ENCODE assay signal across 8 cellular contexts in genomic region chr13:50123515-50123861, GRCh38.
A peak's percentile ranks its signal among the peaks of the same experiment; 100 is the strongest.
DNase-seq lines count a peak whose midpoint lies in the region; ATAC-seq, FAIRE-seq and TF ChIP-seq lines count a peak whose summit lies in the region.

No MANE protein-coding gene starts in this region.

- peak overlapping the region; percentile 91 for H3K4me2 ChIP-seq in A549

- TF ChIP-seq RAD21 in A549 (conservative IDR thresholded peaks at IDR 0.05 in 1 of 2, IDR thresholded peaks at IDR 0.05 in 1 of 2): no peak

- H3K9me3 ChIP-seq in A549 (no peaks in the 10 kb centered on the region), breast epithelium (no peaks in the 10 kb centered on the region), mucosa of descending colon (no peaks in the 10 kb centered on the region)

- TF ChIP-seq EP300 in A549 (IDR thresholded peaks at IDR 0.05): no peak

- peak overlapping the region; percentile 97 to 99 for H3K27ac ChIP-seq in A549
- H3K27ac ChIP-seq in breast epithelium: peak overlapping the region; percentile 98 to 99

- CTCF ChIA-PET in A549 (lab: Yijun Ruan, JAX): interaction anchor here (0.7 to 1.0 kb wide), 2 partner anchors 126 to 452 kb away, joined by 3 read pairs; no protein-coding TSS in a partner anchor

- H3K27me3 ChIP-seq in breast epithelium: peaks cover 0 to 20% of the 10 kb centered on the region in 2 donors

- TF ChIP-seq POLR2A in A549 (IDR thresholded peaks at IDR 0.05; ENCODE audit: low read length): no peak
- no peak for TF ChIP-seq POLR2A in breast epithelium (IDR thresholded peaks at IDR 0.05)

- TF ChIP-seq CTCF in A549 (IDR thresholded peaks at IDR 0.05) (no peak), HFF-Myc (IDR thresholded peaks at IDR 0.05; ENCODE audit: low read depth, low read length, missing control alignments) (no peak), breast epithelium (IDR thresholded peaks at IDR 0.05) (no peak), mucosa of descending colon (IDR thresholded peaks at IDR 0.05) (no peak)

- H3K36me3 ChIP-seq in breast epithelium (no peaks in the 10 kb centered on the region), mucosa of descending colon (ENCODE audit: low read depth) (no peaks in the 10 kb centered on the region)

- 53% methylated on average over 11 of the region's 13 CpGs for WGBS in A549 (ENCODE audit: missing lambda C conversion rate)

- H3K4me1 ChIP-seq in A549 (peaks cover 14% of the 10 kb centered on the region; the same call in 2 of the 3 replicates), breast epithelium (no peaks in the 10 kb centered on the region), mucosa of descending colon (ENCODE audit: low read depth) (peaks cover 15% of the 10 kb centered on the region)

- H3K4me3 ChIP-seq in A549: peak overlapping the region; percentile 67
- peak overlapping the region; percentile 78 for H3K4me3 ChIP-seq in HFF-Myc (replicated peaks; ENCODE audit: low read depth, low read length)
- H3K4me3 ChIP-seq in breast epithelium: peak overlapping the region; percentile 90 to 99 (median 97)
- H3K4me3 ChIP-seq in mucosa of descending colon: peak overlapping the region; percentile 91

- POLR2A ChIA-PET in A549 (lab: Yijun Ruan, JAX): interaction anchor here (2.7 kb wide), 1 partner anchor 42 kb away, joined by 21 read pairs; no protein-coding TSS in a partner anchor

- FAIRE-seq in A549 (lab: Jason Lieb, UNC): no peak

- ATAC-seq in A549 (no peak), mucosa of descending colon (no peak), GM21390 (IDR thresholded peaks at IDR 0.05; ENCODE audit: unreplicated experiment) (no peak), HG02884 (IDR thresholded peaks at IDR 0.05; ENCODE audit: unreplicated experiment) (no peak)

- intact Hi-C loops in breast epithelium (cut with DNase I; ENCODE audit: low total_unique reads) (loop anchor here (10.0 kb wide), 1 partner anchor 129 kb away; the partner anchor contains the start of gene TRIM13), mucosa of descending colon (cut with DNase I, micrococcal nuclease) (loop anchor here in 1 of 2 donors (5.0 kb wide), 1 partner anchor 41 kb away; no protein-coding TSS in a partner anchor)

- DNase-seq in A549 (ENCODE audit: low read depth in 1 of 2, low spot score in 1 of 2) (no peak), HFF-Myc (ENCODE audit: extremely low read depth, low read depth) (no peak), breast epithelium (ENCODE audit: low spot score in 2 of 2) (no peak), mucosa of descending colon (no peak), KG1 (lab: John Stamatoyannopoulos, UW) (no peak)
- no peak for DNase-seq in activated CD4-positive, CD25-positive, alpha-beta regulatory T cell treated with anti-CD3 and anti-CD28 coated beads, Interleukin-2, amount 50 U/mL, for 72 hours

TF ChIP-seq in A549, 52 proteins besides CTCF, POLR2A, EP300 and RAD21:
- TF ChIP-seq JUNB (IDR thresholded peaks at IDR 0.05) (no peak), ESRRA (IDR thresholded peaks at IDR 0.05; ENCODE audit: borderline replicate concordance, low read length) (no peak), BHLHE40 (IDR thresholded peaks at IDR 0.05; ENCODE audit: low read depth, low read length) (no peak), RNF2 (IDR thresholded peaks at IDR 0.05; ENCODE audit: borderline replicate concordance, low read depth) (no peak), ZFP36 (IDR thresholded peaks at IDR 0.05; ENCODE audit: borderline replicate concordance, partially characterized antibody) (no peak), MAZ (IDR thresholded peaks at IDR 0.05; ENCODE audit: borderline replicate concordance, low read depth, low read length) (no peak), ELK1 (IDR thresholded peaks at IDR 0.05; ENCODE audit: low read depth, low read length) (no peak), CEBPB (IDR thresholded peaks at IDR 0.05) (no peak), CHD2 (IDR thresholded peaks at IDR 0.05; ENCODE audit: low read length, partially characterized antibody) (no peak), RFX5 (IDR thresholded peaks at IDR 0.05) (no peak), USF2 (IDR thresholded peaks at IDR 0.05) (no peak), TFCP2L1 (CRISPR knock-in tag; IDR thresholded peaks at IDR 0.05) (no peak), E2F6 (IDR thresholded peaks at IDR 0.05; ENCODE audit: borderline replicate concordance, low read depth) (no peak), MAFK (IDR thresholded peaks at IDR 0.05; ENCODE audit: partially characterized antibody) (no peak), ZNF302 (CRISPR knock-in tag; IDR thresholded peaks at IDR 0.05) (no peak), HOXB5 (CRISPR knock-in tag; IDR thresholded peaks at IDR 0.05) (no peak)
- TF ChIP-seq, protein P1, sequence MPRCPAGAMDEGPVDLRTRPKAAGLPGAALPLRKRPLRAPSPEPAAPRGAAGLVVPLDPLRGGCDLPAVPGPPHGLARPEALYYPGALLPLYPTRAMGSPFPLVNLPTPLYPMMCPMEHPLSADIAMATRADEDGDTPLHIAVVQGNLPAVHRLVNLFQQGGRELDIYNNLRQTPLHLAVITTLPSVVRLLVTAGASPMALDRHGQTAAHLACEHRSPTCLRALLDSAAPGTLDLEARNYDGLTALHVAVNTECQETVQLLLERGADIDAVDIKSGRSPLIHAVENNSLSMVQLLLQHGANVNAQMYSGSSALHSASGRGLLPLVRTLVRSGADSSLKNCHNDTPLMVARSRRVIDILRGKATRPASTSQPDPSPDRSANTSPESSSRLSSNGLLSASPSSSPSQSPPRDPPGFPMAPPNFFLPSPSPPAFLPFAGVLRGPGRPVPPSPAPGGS (IDR thresholded peaks at IDR 0.05): no peak
TF ChIP-seq in A549: peak in this region for 0.
